In genomic region chr11:110337570-110338193, GRCh38 we compare ENCODE assay signal across 10 cellular contexts. TPM values are rescaled to one million over a fixed set of nuclear protein-coding genes. Genes with fewer than 3 reads are reported as not detected.
DNase-seq lines count a peak whose midpoint lies in the region; FAIRE-seq and TF ChIP-seq lines count a peak whose summit lies in the region.
"Had no signal": no experiment of that assay in that cellular context is flagged by ENCODE, and none has a peak within 500 bp of the region (broad histone marks: within the 10 kb centered on the region; RNA-seq: fewer than 3 reads in every experiment).

No MANE protein-coding gene starts in this region.

- FAIRE-seq in RCC 7860 (lab: Jason Lieb, UNC) = peak; percentile 80

- intact Hi-C loops in mammary epithelial cell (cut with micrococcal nuclease) = no loop called here

- H3K27ac ChIP-seq in mammary epithelial cell (ENCODE audit: insufficient read depth, low read depth, low read length) = no peak overlapping the region
- H3K27ac ChIP-seq: 22Rv1 had no signal

- H3K27me3 ChIP-seq in mammary epithelial cell (ENCODE audit: insufficient read depth, low read length) = no peaks in the 10 kb centered on the region

- H3K4me2 ChIP-seq in mammary epithelial cell (ENCODE audit: insufficient read depth, low read depth, low read length) = peak overlapping the region; percentile 31

- H2AFZ ChIP-seq in mammary epithelial cell (ENCODE audit: low read depth, low read length) = peak overlapping the region; percentile 15

- in situ Hi-C loops in mammary epithelial cell (cut with MboI; ENCODE audit: low sequenced_read_pairs in 2 of 2) = no loop called here
- in situ Hi-C loops in G401 (cut with HindIII; ENCODE audit: low sequenced_read_pairs) = no loop called here

- H3K9me3 ChIP-seq in mammary epithelial cell (replicated peaks; ENCODE audit: insufficient read depth, low read length) = no peaks in the 10 kb centered on the region

- H3K4me3 ChIP-seq in mammary epithelial cell (replicated peaks in 1 of 3; ENCODE audit: insufficient read depth in 1 of 3, low read depth in 2 of 3, low read length in 3 of 3) = no peak overlapping the region

- CTCF ChIA-PET in mammary epithelial cell (lab: Charles Lee; ENCODE audit: low non-redundant PET) = no interaction called here

- BruUV-seq in mammary epithelial cell (replicated peaks; lab: Mats Ljungman, UMichigan) = no TSS peak

- TF ChIP-seq CTCF in mammary epithelial cell (conservative IDR thresholded peaks at IDR 0.05 in 1 of 2, IDR thresholded peaks at IDR 0.05 in 1 of 2; ENCODE audit: extremely low read depth in 1 of 2, insufficient read depth in 1 of 2, low read depth in 1 of 2, low read length in 2 of 2) = no peak

- no peaks in the 10 kb centered on the region for H3K36me3 ChIP-seq in mammary epithelial cell (ENCODE audit: insufficient read depth, low read length)

- H3K79me2 ChIP-seq in mammary epithelial cell (ENCODE audit: insufficient read depth, low read length) = no peaks in the 10 kb centered on the region

- dilution Hi-C loops in mammary epithelial cell (cut with HindIII; ENCODE audit: low sequenced_read_pairs) = no loop called here

- DNase-seq in DMS53 (lab: John Stamatoyannopoulos, UW) (peak; percentile 34), DMS53 treated with DMSO at 0.1 percent for 48 hours (lab: John Stamatoyannopoulos, UW; ENCODE audit: unreplicated experiment) (no peak), RCC 7860 (ENCODE audit: low spot score) (peak; percentile 89), mammary epithelial cell (peak; percentile 76), pulmonary artery endothelial cell (ENCODE audit: low read depth, low spot score) (peak; percentile 27), amniotic stem cell (lab: John Stamatoyannopoulos, UW) (no peak), G401 (ENCODE audit: low spot score) (no peak), NCI-H2227 (lab: John Stamatoyannopoulos, UW; ENCODE audit: unreplicated experiment) (no peak)
- DNase-seq: retina had no signal

- 75% methylated on average over 4 of the region's 4 CpGs for WGBS in mammary epithelial cell (ENCODE audit: low coverage, missing lambda C conversion rate)

- peaks cover 9% of the 10 kb centered on the region for H3K4me1 ChIP-seq in mammary epithelial cell (ENCODE audit: insufficient read depth, low read length)

- H4K20me1 ChIP-seq in mammary epithelial cell (ENCODE audit: insufficient read depth, low read length) = no peaks in the 10 kb centered on the region

- H3K9ac ChIP-seq in mammary epithelial cell (ENCODE audit: insufficient read depth, low read length) = no peak overlapping the region

RNA-seq across cellular contexts. Expression of gene RDX, which starts 41.3 kb away (rescaled TPM):
- total RNA-seq in mammary epithelial cell (100 to 1,000 TPM in 1 of 2 donors, 10 to 100 TPM in 1; 64.8 to 116 TPM), pulmonary artery endothelial cell (127 and 224 TPM in 2 replicates)
- polyA plus RNA-seq in mammary epithelial cell = 62.9 TPM
- 111 TPM for polyA minus RNA-seq in mammary epithelial cell
- total RNA-seq in G401 (2014; rRNA removed; shearing (Covaris generic)) = 67.0 and 112 TPM in 2 replicates

Comparison
In these comparisons a context has a peak if more than half of its experiments do, and no peak if none do; other contexts are left out.
1. DNase-seq: peak in DMS53 (single experiment), RCC 7860 (single experiment), mammary epithelial cell (single experiment) and pulmonary artery endothelial cell (single experiment); none in DMS53 treated with DMSO at 0.1 percent for 48 hours (single experiment), amniotic stem cell (single experiment), G401 (single experiment) and NCI-H2227 (single experiment).